ENCODE assay signal across 9 cellular contexts in genomic region chr6:79239538-79240168, GRCh38. TPM values are rescaled to one million over a fixed set of nuclear protein-coding genes. Genes with fewer than 3 reads are reported as not detected.
A peak's percentile ranks its signal among the peaks of the same experiment; 100 is the strongest.
DNase-seq lines count a peak whose midpoint lies in the region; ATAC-seq, FAIRE-seq and TF ChIP-seq lines count a peak whose summit lies in the region.
"Had no signal": no experiment of that assay in that cellular context is flagged by ENCODE, and none has a peak within 500 bp of the region (broad histone marks: within the 10 kb centered on the region; RNA-seq: fewer than 3 reads in every experiment).

No MANE protein-coding gene starts in this region.

- RAD21 ChIA-PET in GM12878 (lab: Charles Lee; ENCODE audit: unreplicated experiment) = interaction anchor here (1.0 to 3.1 kb wide), 7 partner anchors 11 to 305 kb away, joined by 3 to 14 read pairs (median 5); no protein-coding TSS in a partner anchor

- H3K4me3 ChIP-seq in GM12878 = peak overlapping the region; percentile 8; the same call in 1 of the 2 replicates
- H3K4me3 ChIP-seq in Karpas-422 (ENCODE audit: low read length) = no peak overlapping the region
- no peak overlapping the region for H3K4me3 ChIP-seq in MM.1S (ENCODE audit: low read length)

- intact Hi-C loops in GM12878 (cut with micrococcal nuclease; ENCODE audit: unreplicated experiment) = loop anchor here (10.0 kb wide), 1 partner anchor 225 kb away; no protein-coding TSS in a partner anchor

- H3K9me2 ChIP-seq in Karpas-422 (replicated peaks; ENCODE audit: insufficient read depth, low read length) (no peaks in the 10 kb centered on the region), MM.1S (replicated peaks; ENCODE audit: insufficient read depth, low read length) (no peaks in the 10 kb centered on the region)

- H3K36me3 ChIP-seq in GM12878 (ENCODE audit: control insufficient read depth in 2 of 2, insufficient read depth in 2 of 2, low read length in 1 of 2) (no peaks in the 10 kb centered on the region), Karpas-422 (ENCODE audit: insufficient read depth, low read length) (no peaks in the 10 kb centered on the region), MM.1S (replicated peaks; ENCODE audit: insufficient read depth, low read length) (no peaks in the 10 kb centered on the region)

- SMC1A ChIA-PET in GM12878 (lab: Charles Lee; ENCODE audit: uncharacterized antibody, unreplicated experiment) = interaction anchor here (0.7 to 4.5 kb wide), 13 partner anchors 7 to 305 kb away, joined by 3 to 30 read pairs (median 4); no protein-coding TSS in a partner anchor

- H3K27me3 ChIP-seq in GM12878 (replicated peaks in 1 of 2; ENCODE audit: control insufficient read depth in 2 of 2, insufficient read depth in 2 of 2, low read length in 1 of 2) (no peaks in the 10 kb centered on the region), Karpas-422 (ENCODE audit: low read length) (no peaks in the 10 kb centered on the region), MM.1S (replicated peaks; ENCODE audit: insufficient read depth, low read length) (no peaks in the 10 kb centered on the region)

- TF ChIP-seq CTCF in GM12878 (IDR thresholded peaks at IDR 0.05 in 2 of 3, conservative IDR thresholded peaks at IDR 0.05 in 1 of 3; ENCODE audit: control insufficient read depth in 2 of 3, extremely low read depth in 1 of 3, insufficient read depth in 1 of 3, low read depth in 3 of 3, low read length in 3 of 3) (no peak), MM.1S (IDR thresholded peaks at IDR 0.05; ENCODE audit: low read length) (no peak)

- H2AFZ ChIP-seq in GM12878 (ENCODE audit: control insufficient read depth, low read depth, low read length) (no peak overlapping the region), Karpas-422 (ENCODE audit: low read length) (no peak overlapping the region), MM.1S (ENCODE audit: low read length) (no peak overlapping the region)

- in situ Hi-C loops in GM12878 (cut with MboI) = loop anchor here (5.0 kb wide), 1 partner anchor 93 kb away; no protein-coding TSS in a partner anchor

- FAIRE-seq in GM12878 (lab: Jason Lieb, UNC) = no peak

- H3K4me1 Mint-ChIP-seq in T-helper 17 cell = peaks cover 3% of the 10 kb centered on the region

- TF ChIP-seq EP300 in GM12878 (IDR thresholded peaks at IDR 0.05; ENCODE audit: borderline replicate concordance in 1 of 2, control insufficient read depth in 1 of 2, low read depth in 2 of 2, low read length in 2 of 2) = peak in 1 of 2 experiments; percentile 91; a peak in 2 of 4 replicates

- H3K4me2 ChIP-seq in GM12878 (ENCODE audit: control insufficient read depth, insufficient read depth) (peak overlapping the region; percentile 82), Karpas-422 (ENCODE audit: low read depth, low read length, poor library complexity, severe bottlenecking) (no peak overlapping the region), MM.1S (ENCODE audit: low read depth, low read length) (no peak overlapping the region)

- H3K36me3 Mint-ChIP-seq in T-helper 17 cell (ENCODE audit: low read depth) = no peaks in the 10 kb centered on the region

- 31% methylated on average over 6 of the region's 6 CpGs for WGBS in GM12878 (ENCODE audit: insufficient coverage, insufficient replicate concordance, low lambda C conversion rate, missing lambda C conversion rate)

- no peak for TF ChIP-seq POLR2A in GM12878 (IDR thresholded peaks at IDR 0.05; ENCODE audit: low read depth, low read length)

- H4K20me1 ChIP-seq in GM12878 (ENCODE audit: control insufficient read depth, insufficient read depth) (no peaks in the 10 kb centered on the region), Karpas-422 (ENCODE audit: insufficient read depth, low read depth, low read length) (no peaks in the 10 kb centered on the region), MM.1S (ENCODE audit: insufficient read depth, low read length) (no peaks in the 10 kb centered on the region)

- DNase-seq in GM12878 (ENCODE audit: low read depth, low spot score) = peak; percentile 55
- no peak for DNase-seq in Karpas-422
- DNase-seq in MM.1S = no peak
- no peak for DNase-seq in T-helper 17 cell
- DNase-seq in left lobe of liver (ENCODE audit: low spot score) = no peak
- DNase-seq: C1 segment of cervical spinal cord had no signal

- no TSS peak for BruUV-seq in GM12878 (replicated peaks; lab: Mats Ljungman, UMichigan)

- H3K9ac ChIP-seq in GM12878 (ENCODE audit: control insufficient read depth, insufficient read depth, low read length) (no peak overlapping the region), Karpas-422 (ENCODE audit: low read length) (no peak overlapping the region), MM.1S (ENCODE audit: low read length) (no peak overlapping the region)

- no peak overlapping the region for H3K27ac ChIP-seq in GM12878 (ENCODE audit: control insufficient read depth, insufficient read depth)
- no peak overlapping the region for H3K27ac ChIP-seq in Karpas-422 (ENCODE audit: low read length)
- no peak overlapping the region for H3K27ac ChIP-seq in MM.1S (ENCODE audit: low read length)

- CTCF ChIA-PET in GM12878 (lab: Yijun Ruan, JAX) = interaction anchor here (1.1 to 2.0 kb wide), 3 partner anchors 9 to 164 kb away, joined by 5 to 6 read pairs (median 5); no protein-coding TSS in a partner anchor

- peaks cover 6% of the 10 kb centered on the region for H3K27me3 Mint-ChIP-seq in T-helper 17 cell

- POLR2A ChIA-PET in GM12878 (lab: Charles Lee) = interaction anchor here (1.0 to 2.0 kb wide), 3 partner anchors 8 to 95 kb away, joined by 4 to 7 read pairs (median 4); no protein-coding TSS in a partner anchor

- ATAC-seq in GM18520 (IDR thresholded peaks at IDR 0.05; ENCODE audit: unreplicated experiment) (peak; percentile 51), GM21447 (IDR thresholded peaks at IDR 0.05; ENCODE audit: unreplicated experiment) (peak; percentile 63), HG03064 (IDR thresholded peaks at IDR 0.05; ENCODE audit: low read depth, unreplicated experiment) (peak; percentile 48), GM12878 (peak; percentile 84), T-helper 17 cell (no peak), left lobe of liver (no peak)

- no peak for TF ChIP-seq RAD21 in GM12878 (IDR thresholded peaks at IDR 0.05; ENCODE audit: insufficient read depth, low read depth, low read length)

- no peak overlapping the region for H3K27ac Mint-ChIP-seq in T-helper 17 cell

- H3K79me2 ChIP-seq in GM12878 (ENCODE audit: control insufficient read depth, insufficient read depth, low read length) (no peaks in the 10 kb centered on the region), Karpas-422 (ENCODE audit: low read length) (no peaks in the 10 kb centered on the region), MM.1S (ENCODE audit: low read length) (no peaks in the 10 kb centered on the region)

- H3K4me1 ChIP-seq in GM12878 (ENCODE audit: control insufficient read depth, insufficient read depth, low read length) (peaks cover 26% of the 10 kb centered on the region), Karpas-422 (ENCODE audit: low read length) (peaks cover 4% of the 10 kb centered on the region), MM.1S (ENCODE audit: low read length) (peaks cover 18% of the 10 kb centered on the region; the same call in 1 of the 2 replicates)

- H3K9me3 ChIP-seq in GM12878 (replicated peaks; ENCODE audit: control insufficient read depth, insufficient read depth, low read length) (no peaks in the 10 kb centered on the region; the same call in 2 of the 3 replicates), Karpas-422 (ENCODE audit: low read length) (no peaks in the 10 kb centered on the region), MM.1S (replicated peaks; ENCODE audit: insufficient read depth, low read length) (no peaks in the 10 kb centered on the region), T-helper 17 cell (ENCODE audit: control insufficient read depth, low read length, poor library complexity, severe bottlenecking) (no peaks in the 10 kb centered on the region)

- H3F3A ChIP-seq in MM.1S (ENCODE audit: insufficient read depth, low read length) = no peaks in the 10 kb centered on the region

- no peak overlapping the region for H3K4me3 Mint-ChIP-seq in T-helper 17 cell

TF ChIP-seq in GM12878, 131 proteins besides CTCF, POLR2A, EP300 and RAD21 (continues in another document):
- no peak; the same call in 1 of the 2 replicates for TF ChIP-seq NR2F1 (conservative IDR thresholded peaks at IDR 0.05)
- 0 out of 3 replicates have a peak, but pooled peaks have one; percentile 10 for TF ChIP-seq POU2F2 (IDR thresholded peaks at IDR 0.05; ENCODE audit: borderline replicate concordance, low read depth, low read length)
- no peak for TF ChIP-seq PAX5 (IDR thresholded peaks at IDR 0.05; ENCODE audit: borderline replicate concordance, low read depth, low read length)
- no peak for TF ChIP-seq SIN3A (IDR thresholded peaks at IDR 0.05; ENCODE audit: low read depth, low read length)
- no peak for TF ChIP-seq MAX (IDR thresholded peaks at IDR 0.05; ENCODE audit: low read depth, low read length)
- no peak for TF ChIP-seq ATF3 (IDR thresholded peaks at IDR 0.05; ENCODE audit: borderline replicate concordance, extremely low read depth, low read depth, low read length)
- no peak for TF ChIP-seq RCOR1 (conservative IDR thresholded peaks at IDR 0.05; ENCODE audit: low read depth, low read length)

RNA-seq across cellular contexts. Expression of gene HMGN3, which starts 5.2 kb away (rescaled TPM):
- total RNA-seq in GM12878 (2013; cell fraction: nucleolus; rRNA removed) = 46.7 and 53.2 TPM in 2 replicates
- total RNA-seq in GM12878 (2014; rRNA removed) = 128 and 169 TPM in 2 replicates
- total RNA-seq in GM12878 (2014; rRNA removed; fragmentation: Illumina TruSeq; extraction: Trizol) = 243 and 250 TPM in 2 replicates
- 115 and 118 TPM in 2 replicates for total RNA-seq in GM12878 (2021)
- 68.2 TPM for polyA plus RNA-seq in GM12878 (2011; ENCODE audit: low read depth)
- 274 and 457 TPM in 2 replicates for polyA plus RNA-seq in GM12878 (2011; rRNA removed)
- polyA plus RNA-seq in GM12878 (2011; cell fraction: cytosol; rRNA removed) = 77.0 and 122 TPM in 2 replicates
- polyA plus RNA-seq in GM12878 (2011; cell fraction: nucleus; rRNA removed) = 191 and 202 TPM in 2 replicates
- polyA plus RNA-seq in GM12878 (2012) = 108 and 127 TPM in 2 replicates
- polyA plus RNA-seq in GM12878 (2014; fragmentation: Illumina TruSeq; extraction: Trizol) = 220 and 269 TPM in 2 replicates
- polyA plus RNA-seq in GM12878 (2014; fragmentation: Nextera tagmentation; extraction: Ambion mirVana) = 100 to 1,000 TPM; 489 to 496 TPM
- 180 and 233 TPM in 2 replicates for polyA plus RNA-seq in GM12878 (2014; rRNA removed)
- 100 to 1,000 TPM; 419 to 446 TPM for polyA plus RNA-seq in GM12878 (2016; fragmentation: Nextera tagmentation; extraction: Ambion mirVana)
- 26.1 and 26.8 TPM in 2 replicates for polyA minus RNA-seq in GM12878 (2011; rRNA and poly(A)+ RNA removed)
- polyA minus RNA-seq in GM12878 (2011; cell fraction: cytosol; rRNA and poly(A)+ RNA removed) = 13.0 and 17.3 TPM in 2 replicates
- 20.6 and 26.6 TPM in 2 replicates for polyA minus RNA-seq in GM12878 (2011; cell fraction: nucleus; rRNA and poly(A)+ RNA removed)
- 125 and 148 TPM in 2 replicates for total RNA-seq in Karpas-422 (2014; rRNA removed; shearing (Covaris generic); ENCODE audit: low replicate concordance)
- total RNA-seq in T-helper 17 cell = 10 to 100 TPM; 25.0 to 31.5 TPM
- total RNA-seq in left lobe of liver = 32.4 TPM

Comparison
In these comparisons a context has a peak if more than half of its experiments do, and no peak if none do; other contexts are left out.
1. ATAC-seq: peak in GM18520 (single experiment), GM21447 (single experiment), HG03064 (single experiment) and GM12878 (single experiment); none in T-helper 17 cell (single experiment) and left lobe of liver (single experiment).